8 cellular contexts compared by ENCODE assay signal in genomic region chr20:34954905-34955231, GRCh38. TPM values are rescaled to one million over a fixed set of nuclear protein-coding genes. Genes with fewer than 3 reads are reported as not detected.
A peak's percentile ranks its signal among the peaks of the same experiment; 100 is the strongest.
DNase-seq lines count a peak whose midpoint lies in the region; ATAC-seq lines count a peak whose summit lies in the region.

No MANE protein-coding gene starts in this region.

- no peaks in the 10 kb centered on the region for H3K9me2 ChIP-seq in GM23248 (ENCODE audit: insufficient read depth)

- ATAC-seq in naive thymus-derived CD4-positive, alpha-beta T cell, result no peak
- ATAC-seq in GM19328 (IDR thresholded peaks at IDR 0.05; ENCODE audit: unreplicated experiment), result no peak

- in situ Hi-C loops in GM23248 (cut with MboI), result no loop called here

- H3K4me3 Mint-ChIP-seq in naive thymus-derived CD4-positive, alpha-beta T cell, result peak overlapping the region; percentile 95 to 100 (median 98)

- H3K36me3 ChIP-seq in GM23248 (ENCODE audit: low read depth), result 0 out of 2 replicates have a peak, but pooled peaks cover 6% of the 10 kb centered on the region
- no peaks in the 10 kb centered on the region for H3K36me3 ChIP-seq in endocrine pancreas (ENCODE audit: control insufficient read depth, insufficient read depth, low read length)
- H3K36me3 ChIP-seq in naive thymus-derived CD4-positive, alpha-beta T cell (ENCODE audit: control insufficient read depth in 2 of 3, insufficient read depth in 3 of 3, low read length in 3 of 3), result peaks cover 0 to 11% (median 0%) of the 10 kb centered on the region in 3 experiments

- POLR2A ChIA-PET in naive thymus-derived CD4-positive, alpha-beta T cell (lab: Charles Lee), result interaction anchor here (0.7 to 3.6 kb wide), 3 partner anchors 12 to 586 kb away, joined by 3 to 32 read pairs (median 3); partner anchors contain the start of genes ACSS2 and GGT7

- H3K9me3 ChIP-seq in GM23248 (ENCODE audit: low read depth) (no peaks in the 10 kb centered on the region), endocrine pancreas (ENCODE audit: control insufficient read depth, low read length) (no peaks in the 10 kb centered on the region)
- no peaks in the 10 kb centered on the region for H3K9me3 ChIP-seq in naive thymus-derived CD4-positive, alpha-beta T cell (ENCODE audit: control insufficient read depth in 2 of 3, low read length in 3 of 3)

- H3K36me3 Mint-ChIP-seq in naive thymus-derived CD4-positive, alpha-beta T cell, result peaks cover 0 to 7% (median 4%) of the 10 kb centered on the region in 5 donors

- peaks cover 20% of the 10 kb centered on the region for H3K79me2 ChIP-seq in GM23248 (ENCODE audit: insufficient read depth)

- DNase-seq in AML-193 (lab: John Stamatoyannopoulos, UW), result peak; percentile 26 to 55
- DNase-seq in GM23248, result peak; percentile 73
- DNase-seq in SHP77 treated with DMSO at 0.1 percent for 48 hours (lab: John Stamatoyannopoulos, UW), result peak; percentile 58
- no peak for DNase-seq in naive thymus-derived CD4-positive, alpha-beta T cell
- no peak for DNase-seq in pons (ENCODE audit: low spot score)
- DNase-seq in OCI-M2 (lab: John Stamatoyannopoulos, UW; ENCODE audit: unreplicated experiment), result no peak

- H3K4me3 ChIP-seq in GM23248 (peak overlapping the region; percentile 79), endocrine pancreas (ENCODE audit: control insufficient read depth, insufficient read depth, low read length) (peak overlapping the region; percentile 86)
- H3K4me3 ChIP-seq in naive thymus-derived CD4-positive, alpha-beta T cell (ENCODE audit: low read length), result peak overlapping the region; percentile 87

- peak overlapping the region; percentile 96 for H3K4me2 ChIP-seq in GM23248 (ENCODE audit: unreplicated experiment)

- no peaks in the 10 kb centered on the region for H3K27me3 ChIP-seq in GM23248 (replicated peaks; ENCODE audit: insufficient read depth)
- H3K27me3 ChIP-seq in endocrine pancreas (ENCODE audit: control insufficient read depth, insufficient read depth, low read length), result no peaks in the 10 kb centered on the region
- no peaks in the 10 kb centered on the region for H3K27me3 ChIP-seq in naive thymus-derived CD4-positive, alpha-beta T cell (ENCODE audit: control insufficient read depth in 2 of 2, insufficient read depth in 2 of 2, low read length in 2 of 2)

- H3K4me1 Mint-ChIP-seq in naive thymus-derived CD4-positive, alpha-beta T cell, result peaks cover 11 to 40% (median 34%) of the 10 kb centered on the region in 7 donors

- H3K9me3 Mint-ChIP-seq in naive thymus-derived CD4-positive, alpha-beta T cell, result peaks cover 0 to 2% (median 0%) of the 10 kb centered on the region in 11 donors

- H3K27ac Mint-ChIP-seq in naive thymus-derived CD4-positive, alpha-beta T cell, result peak overlapping the region; percentile 94 to 98 (median 97)

- H3F3A ChIP-seq in GM23248 (ENCODE audit: insufficient read depth), result peaks cover 9% of the 10 kb centered on the region; the same call in 1 of the 2 replicates

- CTCF ChIA-PET in naive thymus-derived CD4-positive, alpha-beta T cell (lab: Charles Lee), result interaction anchor here (5.9 kb wide), 1 partner anchor 82 kb away, joined by 33 read pairs; the partner anchor contains the start of gene GGT7

- H3K27me3 Mint-ChIP-seq in naive thymus-derived CD4-positive, alpha-beta T cell, result no peaks in the 10 kb centered on the region

- H3K27ac ChIP-seq in GM23248, result peak overlapping the region; percentile 75
- H3K27ac ChIP-seq in naive thymus-derived CD4-positive, alpha-beta T cell (ENCODE audit: low read depth, low read length), result peak overlapping the region; percentile 77

- peak overlapping the region; percentile 89 for H2AFZ ChIP-seq in GM23248

- peak overlapping the region; percentile 88 for H3K9ac ChIP-seq in GM23248
- peak overlapping the region; percentile 91 for H3K9ac ChIP-seq in endocrine pancreas (ENCODE audit: control insufficient read depth, insufficient read depth, low read length)

- peaks cover 15% of the 10 kb centered on the region for H3K4me1 ChIP-seq in GM23248 (ENCODE audit: insufficient read depth)
- H3K4me1 ChIP-seq in endocrine pancreas (ENCODE audit: control insufficient read depth, insufficient read depth, low read length), result no peaks in the 10 kb centered on the region
- peaks cover 5 to 11% of the 10 kb centered on the region in 2 donors for H3K4me1 ChIP-seq in naive thymus-derived CD4-positive, alpha-beta T cell (ENCODE audit: control insufficient read depth in 2 of 2, insufficient read depth in 2 of 2, low read length in 2 of 2)

- 5 to 10% methylated on average over 13 of the region's 13 CpGs for WGBS in GM23248 (ENCODE audit: low coverage in 1 of 2, low lambda C conversion rate in 2 of 2, missing lambda C conversion rate in 2 of 2), 2 experiments

- no peaks in the 10 kb centered on the region for H4K20me1 ChIP-seq in GM23248 (ENCODE audit: insufficient read depth)

- intact Hi-C loops in naive thymus-derived CD4-positive, alpha-beta T cell (cut with micrococcal nuclease), result loop anchor here (1.0 to 5.0 kb wide), 10 partner anchors 36 to 643 kb away; partner anchors contain the start of genes ACSS2 (in 2 of the 2), TRPC4AP (in 2 of the 2), CEP250 (in 1 of the 2) and ERGIC3 (in 1 of the 2)

RNA-seq across cellular contexts. Expression of gene GSS, which starts 0.7 kb away (rescaled TPM):
- 80.7 and 85.9 TPM in 2 replicates for total RNA-seq in GM23248 (2014; rRNA removed; shearing (Covaris generic))
- polyA plus RNA-seq in GM23248 (2016; fragmentation: Nextera tagmentation; extraction: Ambion mirVana), result 68.3 and 75.0 TPM in 2 replicates
- 10 to 100 TPM; 25.9 to 54.4 (median 45.8) TPM for total RNA-seq in naive thymus-derived CD4-positive, alpha-beta T cell
- polyA plus RNA-seq in naive thymus-derived CD4-positive, alpha-beta T cell, result 10 to 100 TPM; 31.6 to 35.5 TPM

RNA-seq across cellular contexts. Expression of gene MYH7B, which starts 0.8 kb away (rescaled TPM):
- under 0.01 and 0.11 TPM in 2 replicates for total RNA-seq in GM23248 (2014; rRNA removed; shearing (Covaris generic))
- polyA plus RNA-seq in GM23248 (2016; fragmentation: Nextera tagmentation; extraction: Ambion mirVana), result 0.13 and 0.49 TPM in 2 replicates
- 1 to 10 TPM in 1 of 5 experiments, under 1 TPM in 4; 0.15 to 1.0 (median 0.44) TPM for total RNA-seq in naive thymus-derived CD4-positive, alpha-beta T cell
- under 1 TPM in 1 of 2 donors, not detected in 1; 0.52 TPM for polyA plus RNA-seq in naive thymus-derived CD4-positive, alpha-beta T cell

Comparison
In these comparisons a context has a peak if more than half of its experiments do, and no peak if none do; other contexts are left out.
1. DNase-seq: peak in AML-193 (2 of 2), GM23248 (single experiment) and SHP77 treated with DMSO at 0.1 percent for 48 hours (single experiment); none in naive thymus-derived CD4-positive, alpha-beta T cell (0 of 9), pons (single experiment) and OCI-M2 (single experiment).
2. Peak in every context shown above with its lines, with median percentiles within 50 percentile points of each other: H3K4me3 ChIP-seq.